Comparison of ENCODE assay signal across 24 cellular contexts in the genomic region with DNA sequence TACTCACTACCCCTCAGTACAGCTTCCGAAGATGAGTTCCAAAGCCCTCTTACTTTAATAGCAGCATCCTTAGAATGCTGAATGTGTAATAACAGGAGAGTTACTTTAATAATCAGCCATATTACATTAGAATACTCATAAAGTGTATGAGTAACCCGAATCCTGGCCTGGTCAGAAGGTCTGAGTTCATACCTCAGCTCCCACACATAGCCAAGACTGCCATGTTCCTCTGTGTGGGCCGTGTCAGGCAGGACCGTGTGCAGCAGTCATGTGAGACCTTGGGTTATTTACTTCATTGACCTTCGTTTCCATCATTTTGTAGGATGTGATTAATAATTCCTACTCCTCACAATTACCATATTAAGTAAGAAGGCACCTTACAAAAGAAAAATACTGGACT.
"Had no signal": no experiment of that assay in that cellular context is flagged by ENCODE, and none has a peak within 500 bp of the region (broad histone marks: within the 10 kb centered on the region; RNA-seq: fewer than 3 reads in every experiment).

No MANE protein-coding gene starts in this region.

- H3K4me1 ChIP-seq: right lobe of liver had no signal

- H3K4me3 Mint-ChIP-seq: activated CD8-positive, alpha-beta T cell treated with anti-CD3 and anti-CD28 coated beads for 36 hours; activated T-cell treated with anti-CD3 and anti-CD28 coated beads, Interleukin-2, amount 50 U/mL, for 4 hours; activated T-helper 17 cell treated with anti-CD3 and anti-CD28 coated beads, Interleukin-2, amount 50 U/mL, for 72 hours; natural killer cell; stimulated activated effector memory CD8-positive, alpha-beta T cell treated with anti-CD3 and anti-CD28 coated beads, Interleukin-12 subunit alpha, Interleukin-12 subunit beta, amount 100 ng/mL, for 72 hours; stimulated activated naive CD8-positive, alpha-beta T cell treated with anti-CD3 and anti-CD28 coated beads, Interleukin-15, Interleukin-2, amounts not matched to agents 100 ng/mL and 50 ng/mL, for 24 hours had no signal

- H3K4me1 Mint-ChIP-seq: activated T-helper 17 cell treated with anti-CD3 and anti-CD28 coated beads, Interleukin-2, amount 50 U/mL, for 72 hours had no signal

- H3K36me3 ChIP-seq: gastroesophageal sphincter, lower lobe of right lung, right lobe of liver, suprapubic skin, transverse colon had no signal

- H3K27me3 ChIP-seq: gastroesophageal sphincter, right lobe of liver, suprapubic skin, transverse colon had no signal

- H3K4me3 ChIP-seq: gastroesophageal sphincter, lower lobe of right lung, right lobe of liver, skin epidermis, suprapubic skin, transverse colon had no signal

- H3K9me3 Mint-ChIP-seq: activated CD8-positive, alpha-beta T cell treated with anti-CD3 and anti-CD28 coated beads for 36 hours; activated T-cell treated with anti-CD3 and anti-CD28 coated beads, Interleukin-2, amount 50 U/mL, for 4 hours; activated T-helper 17 cell treated with anti-CD3 and anti-CD28 coated beads, Interleukin-2, amount 50 U/mL, for 72 hours; natural killer cell; stimulated activated effector memory CD8-positive, alpha-beta T cell treated with anti-CD3 and anti-CD28 coated beads, Interleukin-12 subunit alpha, Interleukin-12 subunit beta, amount 100 ng/mL, for 72 hours; stimulated activated naive CD8-positive, alpha-beta T cell treated with anti-CD3 and anti-CD28 coated beads, Interleukin-15, Interleukin-2, amounts not matched to agents 100 ng/mL and 50 ng/mL, for 24 hours had no signal

- H3K27me3 Mint-ChIP-seq: activated CD8-positive, alpha-beta T cell treated with anti-CD3 and anti-CD28 coated beads for 36 hours; activated T-helper 17 cell treated with anti-CD3 and anti-CD28 coated beads, Interleukin-2, amount 50 U/mL, for 72 hours; stimulated activated naive CD8-positive, alpha-beta T cell treated with anti-CD3 and anti-CD28 coated beads, Interleukin-15, Interleukin-2, amounts not matched to agents 100 ng/mL and 50 ng/mL, for 24 hours had no signal

- H3K27ac Mint-ChIP-seq: activated CD8-positive, alpha-beta T cell treated with anti-CD3 and anti-CD28 coated beads for 36 hours; activated T-helper 17 cell treated with anti-CD3 and anti-CD28 coated beads, Interleukin-2, amount 50 U/mL, for 72 hours; natural killer cell; stimulated activated effector memory CD8-positive, alpha-beta T cell treated with anti-CD3 and anti-CD28 coated beads, Interleukin-12 subunit alpha, Interleukin-12 subunit beta, amount 100 ng/mL, for 72 hours; stimulated activated naive CD8-positive, alpha-beta T cell treated with anti-CD3 and anti-CD28 coated beads, Interleukin-15, Interleukin-2, amounts not matched to agents 100 ng/mL and 50 ng/mL, for 24 hours had no signal

- ATAC-seq: activated CD8-positive, alpha-beta T cell treated with anti-CD3 and anti-CD28 coated beads for 36 hours; activated T-cell treated with anti-CD3 and anti-CD28 coated beads, Interleukin-2, amount 50 U/mL, for 4 hours; activated T-helper 17 cell treated with anti-CD3 and anti-CD28 coated beads, Interleukin-2, amount 50 U/mL, for 72 hours; left lobe of liver; lower lobe of right lung; natural killer cell; right lobe of liver; stimulated activated effector memory CD8-positive, alpha-beta T cell treated with anti-CD3 and anti-CD28 coated beads, Interleukin-12 subunit alpha, Interleukin-12 subunit beta, amount 100 ng/mL, for 72 hours had no signal

- DNase-seq: activated CD4-positive, alpha-beta T cell treated with anti-CD3 and anti-CD28 coated beads, Interleukin-2, amount 50 U/mL, for 1 hour; activated CD4-positive, CD25-positive, alpha-beta regulatory T cell treated with anti-CD3 and anti-CD28 coated beads, Interleukin-2, amount 50 U/mL, for 72 hours; activated CD8-positive, alpha-beta T cell treated with anti-CD3 and anti-CD28 coated beads for 36 hours; activated gamma-delta T cell treated with Interleukin-2 at 50 U/mL for 16 hours; activated naive CD4-positive, alpha-beta T cell treated with anti-CD3 and anti-CD28 coated beads, Interleukin-2, amount 50 U/mL, for 16 hours; activated T-cell treated with anti-CD3 and anti-CD28 coated beads, Interleukin-2, amount 50 U/mL, for 4 hours; effector CD8-positive, alpha-beta T cell; head of caudate nucleus; lower lobe of right lung; mesendoderm; natural killer cell; right lobe of liver; stimulated activated CD4-positive, alpha-beta T cell treated with anti-CD3 and anti-CD28 coated beads, Interleukin-12 subunit alpha, Interleukin-12 subunit beta, amount 100 ng/mL, for 4 hours; stimulated activated CD4-positive, alpha-beta T cell treated with anti-CD3 and anti-CD28 coated beads, Interleukin-4, amount 100 ng/mL, for 24 hours; T-helper 2 cell; transverse colon had no signal

- H3K27ac ChIP-seq: epithelial cell of prostate, lower lobe of right lung, right lobe of liver had no signal

- H3K9me3 ChIP-seq: gastroesophageal sphincter, lower lobe of right lung, right lobe of liver, suprapubic skin, transverse colon had no signal
